Comparison of ENCODE assay signal across 26 cellular contexts in the genomic region with DNA sequence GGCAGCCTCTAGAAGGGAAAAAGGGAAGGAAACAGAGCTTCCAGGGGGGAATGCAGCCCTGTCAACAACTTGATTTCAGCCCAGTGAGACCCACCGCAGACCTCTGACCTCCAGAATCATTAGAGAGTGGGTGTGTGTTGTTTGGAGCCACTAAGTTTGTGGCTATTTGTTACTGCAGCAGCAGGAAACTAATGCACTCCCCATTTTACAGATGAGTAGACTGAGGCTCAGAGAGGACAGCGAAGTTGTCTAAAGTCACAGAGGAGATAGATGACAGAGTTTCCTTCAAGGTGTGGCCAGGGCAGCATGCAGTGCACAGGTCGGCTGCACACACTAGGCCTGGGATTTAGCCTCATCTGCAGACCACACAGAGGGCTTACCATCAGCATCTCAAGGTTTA.
DNase-seq lines count a peak whose midpoint lies in the region; ATAC-seq, FAIRE-seq and TF ChIP-seq lines count a peak whose summit lies in the region.
"Had no signal": no experiment of that assay in that cellular context is flagged by ENCODE, and none has a peak within 500 bp of the region (broad histone marks: within the 10 kb centered on the region; RNA-seq: fewer than 3 reads in every experiment).

No MANE protein-coding gene starts in this region.

- H3K9me3 ChIP-seq in HepG2 (ENCODE audit: low read length) = no peaks in the 10 kb centered on the region
- H3K9me3 ChIP-seq in right lobe of liver = no peaks in the 10 kb centered on the region
- peaks cover 0 to 4% of the 10 kb centered on the region in 2 experiments; a peak in 1 of 4 replicates for H3K9me3 ChIP-seq in H1 (ENCODE audit: insufficient read depth in 2 of 2, low read depth in 1 of 2, low read length in 1 of 2)
- H3K9me3 ChIP-seq in neural progenitor cell (ENCODE audit: low read depth) = no peaks in the 10 kb centered on the region
- H3K9me3 ChIP-seq in tibial artery = no peaks in the 10 kb centered on the region
- no peaks in the 10 kb centered on the region for H3K9me3 ChIP-seq in prostate gland
- H3K9me3 ChIP-seq: BE2C had no signal

- H3K23ac ChIP-seq in H1 (ENCODE audit: insufficient read length) = no peak overlapping the region

- TF ChIP-seq RAD21 in HepG2 (CRISPR knock-in tag; IDR thresholded peaks at IDR 0.05) = no peak
- no peak for TF ChIP-seq RAD21 in H1 (IDR thresholded peaks at IDR 0.05 in 1 of 2, conservative IDR thresholded peaks at IDR 0.05 in 1 of 2; ENCODE audit: low read depth in 2 of 2, low read length in 2 of 2)

- intact Hi-C loops in HepG2 (cut with micrococcal nuclease; ENCODE audit: unreplicated experiment) (no loop called here), right lobe of liver (cut with DNase I) (loop anchor here (5.0 to 10.0 kb wide), 3 partner anchors 83 to 113 kb away; no protein-coding TSS in a partner anchor), tibial artery (cut with DNase I; ENCODE audit: low total_unique reads) (loop anchor here (10.0 kb wide), 1 partner anchor 213 kb away; a partner anchor contains a TSS), prostate gland (cut with DNase I) (loop anchor here (5.0 kb wide), 1 partner anchor 210 kb away; no protein-coding TSS in a partner anchor), MCF 10A (cut with micrococcal nuclease) (no loop called here)

- H3K36me3 ChIP-seq in HepG2 (replicated peaks in 1 of 2; ENCODE audit: control insufficient read depth in 1 of 2, insufficient read depth in 2 of 2, low read length in 2 of 2) (no peaks in the 10 kb centered on the region), right lobe of liver (no peaks in the 10 kb centered on the region), H1 (ENCODE audit: control insufficient read depth in 2 of 4, insufficient read depth in 4 of 4, low read length in 3 of 4) (no peaks in the 10 kb centered on the region), neural progenitor cell (no peaks in the 10 kb centered on the region), tibial artery (no peaks in the 10 kb centered on the region), prostate gland (no peaks in the 10 kb centered on the region)
- H3K36me3 ChIP-seq: BE2C; BLaER1 treated with 17β-estradiol and CSF1 and Interleukin-3, amounts not matched to agents 10 nM and 100 nM had no signal

- no peak overlapping the region for H2AFZ ChIP-seq in HepG2 (ENCODE audit: low read length)
- H2AFZ ChIP-seq in H1 (ENCODE audit: low read length) = no peak overlapping the region
- no peak overlapping the region for H2AFZ ChIP-seq in neural progenitor cell (replicated peaks)

- TF ChIP-seq POLR2A in HepG2 (IDR thresholded peaks at IDR 0.05; ENCODE audit: insufficient read depth in 1 of 2, low read depth in 2 of 2, low read length in 2 of 2) = no peak
- no peak for TF ChIP-seq POLR2A in right lobe of liver (IDR thresholded peaks at IDR 0.05)
- TF ChIP-seq POLR2A in H1 (IDR thresholded peaks at IDR 0.05; ENCODE audit: control extremely low read depth in 1 of 2, low read depth in 2 of 2, low read length in 2 of 2) = no peak
- TF ChIP-seq POLR2A in prostate gland (IDR thresholded peaks at IDR 0.05) = no peak

- H3K4me2 ChIP-seq in HepG2 (ENCODE audit: low read depth, low read length) = no peak overlapping the region
- H3K4me2 ChIP-seq in H1 (ENCODE audit: insufficient read depth in 1 of 2, low read depth in 2 of 2, low read length in 2 of 2) = no peak overlapping the region
- no peak overlapping the region for H3K4me2 ChIP-seq in neural progenitor cell

- H2BK5ac ChIP-seq in H1 (ENCODE audit: low read depth, low read length) = no peak overlapping the region

- H3K27ac ChIP-seq in HepG2 (ENCODE audit: extremely low read length, insufficient read depth, low read length) = no peak overlapping the region
- no peak overlapping the region for H3K27ac ChIP-seq in right lobe of liver
- no peak overlapping the region for H3K27ac ChIP-seq in H1 (ENCODE audit: low read depth, low read length)
- no peak overlapping the region for H3K27ac ChIP-seq in neural progenitor cell
- peak overlapping the region in 1 of 2 donors; percentile 65 for H3K27ac ChIP-seq in tibial artery
- no peak overlapping the region for H3K27ac ChIP-seq in prostate gland
- H3K27ac ChIP-seq: 22Rv1 had no signal

- no peak overlapping the region for H3K14ac ChIP-seq in H1 (ENCODE audit: insufficient read length)

- H3K4me3 Mint-ChIP-seq in neural progenitor cell (no peak overlapping the region), MCF 10A (ENCODE audit: unreplicated experiment) (no peak overlapping the region)
- H3K4me3 Mint-ChIP-seq: CD14-positive monocyte; CD4-positive, alpha-beta T cell; CD8-positive, alpha-beta memory T cell had no signal

- H3F3A ChIP-seq in neural progenitor cell (ENCODE audit: low read depth) = peaks cover 7% of the 10 kb centered on the region

- H3K9me3 Mint-ChIP-seq in neural progenitor cell (peaks cover 5% of the 10 kb centered on the region), MCF 10A (ENCODE audit: unreplicated experiment) (no peaks in the 10 kb centered on the region)
- H3K9me3 Mint-ChIP-seq: CD4-positive, alpha-beta T cell had no signal

- H3K9ac ChIP-seq in HepG2 (ENCODE audit: insufficient read depth, low read depth, low read length) (no peak overlapping the region), H1 (replicated peaks in 1 of 4; ENCODE audit: extremely low read depth in 1 of 4, low read depth in 3 of 4, low read length in 3 of 4) (no peak overlapping the region), neural progenitor cell (no peak overlapping the region)

- no peak overlapping the region for H2BK15ac ChIP-seq in H1 (ENCODE audit: low read length)

- no peak overlapping the region for H4K5ac ChIP-seq in H1 (ENCODE audit: insufficient read length, low read depth, low read length)

- H3K4me3 ChIP-seq in HepG2 (replicated peaks in 1 of 3; ENCODE audit: insufficient read depth in 1 of 3, low read depth in 2 of 3, low read length in 3 of 3) (no peak overlapping the region), right lobe of liver (no peak overlapping the region), H1 (ENCODE audit: extremely low read depth in 1 of 4, insufficient read depth in 2 of 4, low read depth in 3 of 4, low read length in 4 of 4) (no peak overlapping the region), neural progenitor cell (no peak overlapping the region), tibial artery (no peak overlapping the region), prostate gland (no peak overlapping the region)
- H3K4me3 ChIP-seq: BLaER1 treated with 17β-estradiol and CSF1 and Interleukin-3, amounts not matched to agents 10 nM and 100 nM had no signal

- peaks cover 7% of the 10 kb centered on the region for H3K23me2 ChIP-seq in H1 (ENCODE audit: low read depth, low read length)

- POLR2A ChIA-PET in HepG2 (lab: Yijun Ruan, JAX) = no interaction called here
- POLR2A ChIA-PET in H1 (lab: Charles Lee; ENCODE audit: partially characterized antibody) = interaction anchor here (1.3 kb wide), 1 partner anchor 11 kb away, joined by 4 read pairs; no protein-coding TSS in a partner anchor
- POLR2A ChIA-PET in MCF 10A (lab: Yijun Ruan, JAX) = interaction anchor here (1.2 kb wide), 1 partner anchor 22 kb away, joined by 6 read pairs; no protein-coding TSS in a partner anchor

- H3K79me2 ChIP-seq in HepG2 (ENCODE audit: insufficient read depth, low read length) (no peaks in the 10 kb centered on the region), H1 (ENCODE audit: control insufficient read depth in 1 of 2, insufficient read depth in 2 of 2, low read length in 2 of 2) (no peaks in the 10 kb centered on the region), neural progenitor cell (ENCODE audit: low read depth) (no peaks in the 10 kb centered on the region)

- BruUV-seq in HepG2 (replicated peaks; lab: Mats Ljungman, UMichigan) (no TSS peak), MCF 10A (replicated peaks; lab: Mats Ljungman, UMichigan) (no TSS peak)

- CTCF ChIA-PET in HepG2 (lab: Yijun Ruan, JAX; ENCODE audit: low intra/inter-chr PET ratio, low total read pairs) = no interaction called here
- CTCF ChIA-PET in H1 (lab: Charles Lee; ENCODE audit: partially characterized antibody) = interaction anchor here (0.7 to 1.6 kb wide), 3 partner anchors 27 to 92 kb away, joined by 3 to 12 read pairs (median 4); no protein-coding TSS in a partner anchor
- CTCF ChIA-PET in MCF 10A (lab: Yijun Ruan, JAX) = interaction anchor here (0.9 kb wide), 1 partner anchor 128 kb away, joined by 4 read pairs; no protein-coding TSS in a partner anchor

- H4K91ac ChIP-seq in H1 (replicated peaks; ENCODE audit: insufficient read length, low read length) = no peak overlapping the region

- 92% methylated on average over 3 of the region's 3 CpGs for WGBS in HepG2 (ENCODE audit: low lambda C conversion rate)
- WGBS in right lobe of liver (ENCODE audit: insufficient coverage, low coverage, low lambda C conversion rate, missing lambda C conversion rate) = no CpG with 5 or more reads among the region's 3 CpGs
- WGBS in H1 (ENCODE audit: extremely low coverage in 1 of 2, insufficient coverage in 1 of 2, insufficient read length in 1 of 2, insufficient replicate concordance in 2 of 2, low coverage in 1 of 2, low lambda C conversion rate in 2 of 2, missing lambda C conversion rate in 1 of 2), 2 experiments = 88% methylated on average over 3 of the region's 3 CpGs; no CpG with 5 or more reads in 1 of the 2 experiments
- 94% methylated on average over 3 of the region's 3 CpGs for WGBS in prostate gland

- H3K4me1 Mint-ChIP-seq in neural progenitor cell (peaks cover 28% of the 10 kb centered on the region), MCF 10A (ENCODE audit: insufficient read depth, unreplicated experiment) (peaks cover 39% of the 10 kb centered on the region)
- H3K4me1 Mint-ChIP-seq: CD8-positive, alpha-beta memory T cell had no signal

- H2AK5ac ChIP-seq in H1 (ENCODE audit: low read depth, low read length) = 0 out of 2 replicates have a peak overlapping the region, but pooled peaks have one; percentile 96

- FAIRE-seq in HepG2 (lab: Jason Lieb, UNC) (no peak), H1 (lab: Jason Lieb, UNC) (no peak)
- FAIRE-seq: A204.1, GM12891, GM18507 had no signal

- H2BK20ac ChIP-seq in H1 (ENCODE audit: low read length) = peak overlapping the region; percentile 55; the same call in 1 of the 2 replicates

- no peak overlapping the region for H2BK120ac ChIP-seq in H1 (replicated peaks; ENCODE audit: low read depth, low read length)

- H3K56ac ChIP-seq in H1 (replicated peaks; ENCODE audit: insufficient read length, low read depth, low read length) = no peak overlapping the region

- in situ Hi-C loops in HepG2 (cut with HindIII; ENCODE audit: extremely low pct_ligation_motif_present, low pct_unique_long_range_greater_than_20kb) = no loop called here

- TF ChIP-seq CTCF in HepG2 (CRISPR knock-in tag; IDR thresholded peaks at IDR 0.05) = no peak
- TF ChIP-seq CTCF in right lobe of liver (IDR thresholded peaks at IDR 0.05) = no peak
- no peak for TF ChIP-seq CTCF in H1 (IDR thresholded peaks at IDR 0.05; ENCODE audit: control extremely low read depth in 1 of 3, insufficient read depth in 1 of 3, low read depth in 1 of 3, low read length in 3 of 3)
- TF ChIP-seq CTCF in neural progenitor cell (IDR thresholded peaks at IDR 0.05) = no peak
- no peak for TF ChIP-seq CTCF in tibial artery (IDR thresholded peaks at IDR 0.05)
- no peak for TF ChIP-seq CTCF in prostate gland (IDR thresholded peaks at IDR 0.05)
- no peak for TF ChIP-seq CTCF in MCF 10A (IDR thresholded peaks at IDR 0.05; ENCODE audit: unreplicated experiment)

- no peak for ATAC-seq in HepG2
- ATAC-seq in right lobe of liver = no peak
- ATAC-seq in HG03196 (IDR thresholded peaks at IDR 0.05; ENCODE audit: unreplicated experiment) = no peak

- H4K20me1 ChIP-seq in HepG2 (ENCODE audit: insufficient read depth, low read length) (no peaks in the 10 kb centered on the region), H1 (replicated peaks in 1 of 2; ENCODE audit: control insufficient read depth in 1 of 2, insufficient read depth in 2 of 2, low read length in 2 of 2) (no peaks in the 10 kb centered on the region), neural progenitor cell (ENCODE audit: low read depth) (no peaks in the 10 kb centered on the region)
- H4K20me1 ChIP-seq: BLaER1 treated with 17β-estradiol and CSF1 and Interleukin-3, amounts not matched to agents 10 nM and 100 nM had no signal

- H3K36me3 Mint-ChIP-seq in neural progenitor cell = no peaks in the 10 kb centered on the region
- peaks cover 6% of the 10 kb centered on the region for H3K36me3 Mint-ChIP-seq in MCF 10A (ENCODE audit: insufficient read depth, unreplicated experiment)
- H3K36me3 Mint-ChIP-seq: CD14-positive monocyte; CD8-positive, alpha-beta memory T cell had no signal

- DNase-seq in HepG2 (ENCODE audit: low spot score) (no peak), right lobe of liver (no peak), H1 (ENCODE audit: low read depth in 1 of 2, low spot score in 2 of 2) (no peak), neural progenitor cell (ENCODE audit: low spot score) (no peak), tibial artery (no peak), prostate gland (ENCODE audit: low spot score) (no peak), MCF 10A (ENCODE audit: unreplicated experiment) (no peak)
- DNase-seq: ACHN; AML-193; BE2C; Calu3; CD4-positive, alpha-beta T cell; CD8-positive, alpha-beta memory T cell; DMS53; DMS79 treated with DMSO at 0.1 percent for 48 hours; GF-D8; GOT3; H7; HCEC 1CT had no signal

- H3K27ac Mint-ChIP-seq in neural progenitor cell (peak overlapping the region; percentile 80), MCF 10A (ENCODE audit: low read depth, unreplicated experiment) (no peak overlapping the region)
- H3K27ac Mint-ChIP-seq: CD4-positive, alpha-beta T cell; CD8-positive, alpha-beta memory T cell had no signal

- H3K27me3 ChIP-seq in HepG2 (ENCODE audit: control insufficient read depth in 1 of 2, insufficient read depth in 2 of 2, low read length in 2 of 2) (no peaks in the 10 kb centered on the region), right lobe of liver (no peaks in the 10 kb centered on the region), H1 (replicated peaks in 1 of 4; ENCODE audit: control insufficient read depth in 3 of 4, extremely low read depth in 1 of 4, insufficient read depth in 3 of 4, low read length in 3 of 4) (peaks cover 0 to 3% (median 0%) of the 10 kb centered on the region in 4 experiments; a peak in 2 of 7 replicates), neural progenitor cell (no peaks in the 10 kb centered on the region), tibial artery (no peaks in the 10 kb centered on the region), prostate gland (replicated peaks; ENCODE audit: insufficient read depth) (no peaks in the 10 kb centered on the region)
- H3K27me3 ChIP-seq: BE2C had no signal

- H2BK12ac ChIP-seq in H1 (ENCODE audit: low read depth, low read length) = 0 out of 2 replicates have a peak overlapping the region, but pooled peaks have one; percentile 22

- no peak overlapping the region for H4K8ac ChIP-seq in H1 (ENCODE audit: extremely low read depth, insufficient read depth, low read length)

- no peak overlapping the region for H3K4ac ChIP-seq in H1 (replicated peaks; ENCODE audit: insufficient read length, low read depth, low read length)

- TF ChIP-seq EP300 in HepG2 (IDR thresholded peaks at IDR 0.05; ENCODE audit: low read depth in 2 of 2, low read length in 2 of 2) (no peak), HepG2 (CRISPR knock-in tag; IDR thresholded peaks at IDR 0.05; ENCODE audit: borderline replicate concordance) (no peak), H1 (IDR thresholded peaks at IDR 0.05; ENCODE audit: borderline replicate concordance in 1 of 2, low read depth in 2 of 2, low read length in 2 of 2) (no peak)

- H3K27me3 Mint-ChIP-seq in neural progenitor cell (ENCODE audit: insufficient read depth, low read depth) = peaks cover 16% of the 10 kb centered on the region
- no peaks in the 10 kb centered on the region for H3K27me3 Mint-ChIP-seq in MCF 10A (ENCODE audit: insufficient read depth, unreplicated experiment)

- no peaks in the 10 kb centered on the region for H3K79me1 ChIP-seq in H1 (ENCODE audit: low read depth, low read length)

- H3K18ac ChIP-seq in H1 (ENCODE audit: extremely low read depth, low read length) = no peak overlapping the region; the same call in 1 of the 2 replicates

- H3K4me1 ChIP-seq in HepG2 (ENCODE audit: insufficient read depth, low read length) (peaks cover 58% of the 10 kb centered on the region), right lobe of liver (peaks cover 0 to 26% (median 13%) of the 10 kb centered on the region in 4 donors), H1 (replicated peaks in 1 of 4; ENCODE audit: control insufficient read depth in 3 of 4, insufficient read depth in 4 of 4, low read length in 3 of 4) (peaks cover 0 to 22% (median 8%) of the 10 kb centered on the region in 4 experiments; a peak in 6 of 7 replicates), neural progenitor cell (peaks cover 22% of the 10 kb centered on the region), tibial artery (peaks cover 12 to 48% (median 31%) of the 10 kb centered on the region in 4 donors), prostate gland (replicated peaks) (peaks cover 4% of the 10 kb centered on the region)
- H3K4me1 ChIP-seq: BE2C had no signal

Comparison
In these comparisons a context has a peak if more than half of its experiments do, and no peak if none do; other contexts are left out.
1. intact Hi-C loops: an anchor here in right lobe of liver (5.0 to 10.0 kb wide), tibial artery (10.0 kb wide) and prostate gland (5.0 kb wide); none called in HepG2 and MCF 10A.